15 cellular contexts compared by ENCODE assay signal in the genomic region with DNA sequence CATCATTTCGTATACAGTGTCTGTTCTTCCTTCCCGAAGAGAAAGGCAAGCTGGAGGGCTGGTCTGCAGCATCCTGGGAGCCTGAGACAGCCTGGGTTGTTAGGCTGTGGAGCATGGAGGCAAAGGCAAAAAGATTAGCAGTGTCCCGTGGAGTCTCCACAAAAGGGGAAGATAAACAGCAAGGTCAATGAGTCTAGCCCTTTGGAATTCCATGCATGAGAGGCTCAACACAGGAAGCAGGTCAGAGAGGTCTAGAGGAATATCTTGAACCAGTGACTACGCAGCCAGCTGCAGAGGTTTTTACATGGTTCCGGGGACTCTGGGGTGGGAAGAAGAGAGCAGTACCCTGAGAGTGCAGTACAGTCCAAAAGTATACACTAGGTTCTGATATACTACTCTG. TPM values are rescaled to one million over a fixed set of nuclear protein-coding genes. Genes with fewer than 3 reads are reported as not detected.
A peak's percentile ranks its signal among the peaks of the same experiment; 100 is the strongest.
DNase-seq lines count a peak whose midpoint lies in the region; ATAC-seq, FAIRE-seq and TF ChIP-seq lines count a peak whose summit lies in the region.
"Had no signal": no experiment of that assay in that cellular context is flagged by ENCODE, and none has a peak within 500 bp of the region (broad histone marks: within the 10 kb centered on the region; RNA-seq: fewer than 3 reads in every experiment).

No MANE protein-coding gene starts in this region.

- TF ChIP-seq CTCF in RWPE2 (IDR thresholded peaks at IDR 0.05; ENCODE audit: poor library complexity, severe bottlenecking) (no peak), fibroblast of villous mesenchyme (IDR thresholded peaks at IDR 0.05; ENCODE audit: insufficient read depth, low read depth, low read length) (no peak), retinal pigment epithelial cell (conservative IDR thresholded peaks at IDR 0.05; ENCODE audit: low read depth, low read length) (no peak)

- ATAC-seq in RWPE2 (ENCODE audit: low read depth), result peak; percentile 75

- H3K36me3 ChIP-seq in RWPE2 (ENCODE audit: low read depth), result no peaks in the 10 kb centered on the region
- H3K36me3 ChIP-seq: ovary, thoracic aorta had no signal

- H3K4me3 ChIP-seq in RWPE2 (ENCODE audit: severe bottlenecking) (no peak overlapping the region), fibroblast of villous mesenchyme (ENCODE audit: low read depth, low read length) (no peak overlapping the region), retinal pigment epithelial cell (ENCODE audit: low read length) (no peak overlapping the region)
- H3K4me3 ChIP-seq: ovary, thoracic aorta had no signal

- FAIRE-seq in H54 (lab: Jason Lieb, UNC), result peak; percentile 94
- FAIRE-seq: kidney had no signal

- H3K4me1 ChIP-seq in RWPE2 (ENCODE audit: insufficient read depth, poor library complexity, severe bottlenecking), result no peaks in the 10 kb centered on the region

- H3K9me3 ChIP-seq in RWPE2 (ENCODE audit: severe bottlenecking), result no peaks in the 10 kb centered on the region
- H3K9me3 ChIP-seq: ovary, thoracic aorta had no signal

- no peak overlapping the region for H3K27ac ChIP-seq in RWPE2 (ENCODE audit: poor library complexity, severe bottlenecking)
- H3K27ac ChIP-seq: ovary, thoracic aorta had no signal

- DNase-seq in H54 (ENCODE audit: insufficient read length, low spot score) (peak; percentile 33), RWPE2 (ENCODE audit: low spot score) (no peak), fibroblast of villous mesenchyme (ENCODE audit: low read depth) (peak; percentile 50), retinal pigment epithelial cell (ENCODE audit: low read depth) (peak; percentile 25), anterior cingulate cortex (lab: John Stamatoyannopoulos, UW) (no peak), cerebellum (ENCODE audit: low spot score) (no peak)
- no peak for DNase-seq in NK-92 treated with Interleukin-12 subunit alpha and Interleukin-12 subunit beta, amount 100 ng/mL, for 24 hours (lab: John Stamatoyannopoulos, UW)
- DNase-seq: activated CD4-positive, alpha-beta T cell treated with anti-CD3 and anti-CD28 coated beads, Interleukin-2, amount 10 ng/mL, durations not matched to agents 24 days and 14 days; activated naive CD4-positive, alpha-beta T cell; DMS79 treated with DMSO at 0.1 percent for 48 hours; effector CD4-positive, alpha-beta T cell; kidney; NCI-H345; ovary had no signal

- H3K27me3 ChIP-seq in RWPE2 (ENCODE audit: insufficient read depth, poor library complexity, severe bottlenecking), result no peaks in the 10 kb centered on the region
- H3K27me3 ChIP-seq: ovary had no signal

- TF ChIP-seq POLR2A in H54 (IDR thresholded peaks at IDR 0.05; ENCODE audit: low read depth, low read length), result no peak

RNA-seq across cellular contexts. Expression of a gene that starts 12.2 kb away (rescaled TPM):
- total RNA-seq in fibroblast of villous mesenchyme (under 0.01 TPM in 2 replicates), cerebellum (7.5 TPM)

Comparison
In these comparisons a context has a peak if more than half of its experiments do, and no peak if none do; other contexts are left out.
1. DNase-seq: peak in H54 (single experiment), fibroblast of villous mesenchyme (single experiment) and retinal pigment epithelial cell (single experiment); none in RWPE2 (single experiment), anterior cingulate cortex (0 of 58), NK-92 treated with Interleukin-12 subunit alpha and Interleukin-12 subunit beta, amount 100 ng/mL, for 24 hours (single experiment) and cerebellum (single experiment).